ENCODE assay signal across 1 cellular context in genomic region chr1:246709845-246710244, GRCh38.
TF ChIP-seq lines count a peak whose summit lies in the region.

No MANE protein-coding gene starts in this region.

TF ChIP-seq in H1, 55 proteins besides CTCF, POLR2A, EP300 and RAD21 (continued from another document):
- TF ChIP-seq ATF3 (IDR thresholded peaks at IDR 0.05; ENCODE audit: insufficient read depth, low read depth, low read length) (no peak), E2F6 (IDR thresholded peaks at IDR 0.05) (no peak), KDM4A (IDR thresholded peaks at IDR 0.05; ENCODE audit: low read depth, low read length, severe bottlenecking) (no peak), GTF2F1 (IDR thresholded peaks at IDR 0.05; ENCODE audit: borderline replicate concordance, low read depth, low read length) (no peak), SIN3A (conservative IDR thresholded peaks at IDR 0.05 in 1 of 2, IDR thresholded peaks at IDR 0.05 in 1 of 2; ENCODE audit: low read depth in 1 of 2, low read length in 2 of 2) (no peak), HDAC6 (IDR thresholded peaks at IDR 0.05; ENCODE audit: low read depth, low read length) (no peak)
